In the genomic region with DNA sequence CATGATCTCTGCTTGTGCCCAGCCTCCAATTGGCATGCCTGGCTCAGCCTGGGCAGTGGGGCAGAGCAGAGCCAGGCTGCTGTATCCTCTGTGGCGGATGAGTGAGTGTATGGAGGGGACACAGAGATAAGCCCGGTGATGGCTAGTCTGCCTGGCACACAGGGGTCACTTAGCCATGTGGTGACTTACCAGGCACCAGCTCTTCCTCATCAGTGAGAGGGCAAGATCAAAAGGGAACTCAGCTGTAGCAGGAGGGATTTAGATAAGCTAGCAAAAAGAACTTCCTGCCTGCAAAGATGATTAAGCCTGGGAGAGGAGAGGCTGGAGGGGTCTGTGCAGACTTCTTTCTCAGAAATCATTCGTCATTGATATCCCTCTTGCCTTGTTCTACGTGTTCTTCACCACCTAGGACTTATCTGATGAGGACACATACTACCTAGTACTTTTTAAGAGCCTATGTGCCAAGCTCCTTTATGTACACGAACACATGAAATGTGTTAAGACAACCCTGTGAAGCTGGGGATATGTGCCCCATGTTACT, we compare ENCODE assay signal across 8 cellular contexts. TPM values are rescaled to one million over a fixed set of nuclear protein-coding genes. Genes with fewer than 3 reads are reported as not detected.
DNase-seq lines count a peak whose midpoint lies in the region; ATAC-seq and TF ChIP-seq lines count a peak whose summit lies in the region.

No MANE protein-coding gene starts in this region.

- no peaks in the 10 kb centered on the region for H3K9me3 ChIP-seq in tibial nerve
- H3K9me3 ChIP-seq in vagina, result no peaks in the 10 kb centered on the region

- H3K36me3 ChIP-seq in tibial nerve, result no peaks in the 10 kb centered on the region
- H3K36me3 ChIP-seq in vagina, result no peaks in the 10 kb centered on the region

- H3K27me3 Mint-ChIP-seq in activated CD4-positive, alpha-beta T cell treated with anti-CD3 and anti-CD28 coated beads, Interleukin-2, amount 10 ng/mL, durations not matched to agents 7 days and 5 days, result no peaks in the 10 kb centered on the region
- no peaks in the 10 kb centered on the region for H3K27me3 Mint-ChIP-seq in effector memory CD8-positive, alpha-beta T cell

- TF ChIP-seq CTCF in tibial nerve (IDR thresholded peaks at IDR 0.05), result no peak
- TF ChIP-seq CTCF in vagina (IDR thresholded peaks at IDR 0.05), result no peak

- peak; percentile 26 for DNase-seq in activated CD4-positive, alpha-beta T cell treated with anti-CD3 and anti-CD28 coated beads, Interleukin-2, amount 10 ng/mL, durations not matched to agents 7 days and 5 days
- DNase-seq in activated CD4-positive, alpha-beta T cell treated with anti-CD3 and anti-CD28 coated beads, Interleukin-2, amount 50 U/mL, for 4 hours, result no peak
- DNase-seq in SW480 (ENCODE audit: low spot score) (peak; percentile 29), tibial nerve (ENCODE audit: low spot score in 2 of 2) (no peak), vagina (ENCODE audit: extremely low spot score in 2 of 2) (no peak)
- DNase-seq in effector memory CD8-positive, alpha-beta T cell, result no peak
- DNase-seq in stimulated activated CD8-positive, alpha-beta memory T cell treated with anti-CD3 and anti-CD28 coated beads, Interleukin-4, amount 100 ng/mL, for 48 hours, result peak; percentile 33

- H3K4me1 ChIP-seq in tibial nerve, result peaks cover 0 to 50% (median 27%) of the 10 kb centered on the region in 4 donors
- H3K4me1 ChIP-seq in vagina, result peaks cover 32% of the 10 kb centered on the region

- H3K4me1 Mint-ChIP-seq in activated CD4-positive, alpha-beta T cell treated with anti-CD3 and anti-CD28 coated beads, Interleukin-2, amount 10 ng/mL, durations not matched to agents 7 days and 5 days, result peaks cover 91% of the 10 kb centered on the region
- peaks cover 75 to 88% of the 10 kb centered on the region in 2 donors for H3K4me1 Mint-ChIP-seq in effector memory CD8-positive, alpha-beta T cell (ENCODE audit: low read depth in 2 of 2)

- WGBS in tibial nerve, 2 donors, result 77% methylated on average over 5 of the region's 5 CpGs

- intact Hi-C loops in vagina (cut with DNase I), result no loop called here

- H3K27ac Mint-ChIP-seq in activated CD4-positive, alpha-beta T cell treated with anti-CD3 and anti-CD28 coated beads, Interleukin-2, amount 10 ng/mL, durations not matched to agents 7 days and 5 days, result peak overlapping the region; percentile 99
- peak overlapping the region; percentile 97 to 98 for H3K27ac Mint-ChIP-seq in effector memory CD8-positive, alpha-beta T cell

- POLR2A ChIA-PET in activated CD4-positive, alpha-beta T cell treated with anti-CD3 and anti-CD28 coated beads, Interleukin-2, amount 10 ng/mL, durations not matched to agents 7 days and 5 days (lab: Charles Lee), result no interaction called here

- no peaks in the 10 kb centered on the region for H3K9me3 Mint-ChIP-seq in activated CD4-positive, alpha-beta T cell treated with anti-CD3 and anti-CD28 coated beads, Interleukin-2, amount 10 ng/mL, durations not matched to agents 7 days and 5 days
- no peaks in the 10 kb centered on the region for H3K9me3 Mint-ChIP-seq in effector memory CD8-positive, alpha-beta T cell

- TF ChIP-seq EP300 in tibial nerve (IDR thresholded peaks at IDR 0.05), result no peak

- peaks cover 36% of the 10 kb centered on the region for H3K36me3 Mint-ChIP-seq in activated CD4-positive, alpha-beta T cell treated with anti-CD3 and anti-CD28 coated beads, Interleukin-2, amount 10 ng/mL, durations not matched to agents 7 days and 5 days (ENCODE audit: low read depth)
- peaks cover 16% of the 10 kb centered on the region for H3K36me3 Mint-ChIP-seq in effector memory CD8-positive, alpha-beta T cell (ENCODE audit: insufficient read depth)

- CTCF ChIA-PET in activated CD4-positive, alpha-beta T cell treated with anti-CD3 and anti-CD28 coated beads, Interleukin-2, amount 10 ng/mL, durations not matched to agents 7 days and 5 days (lab: Charles Lee), result interaction anchor here (0.6 to 13.3 kb wide), 10 partner anchors 10 to 102 kb away, joined by 3 to 152 read pairs (median 4); partner anchors contain the start of gene KIF21B

- H3K27me3 ChIP-seq in tibial nerve, result no peaks in the 10 kb centered on the region
- H3K27me3 ChIP-seq in vagina, result no peaks in the 10 kb centered on the region

- peak overlapping the region; percentile 42 for H3K4me3 Mint-ChIP-seq in activated CD4-positive, alpha-beta T cell treated with anti-CD3 and anti-CD28 coated beads, Interleukin-2, amount 10 ng/mL, durations not matched to agents 7 days and 5 days
- H3K4me3 Mint-ChIP-seq in effector memory CD8-positive, alpha-beta T cell, result peak overlapping the region; percentile 34 to 52

- no peak for TF ChIP-seq POLR2A in tibial nerve (IDR thresholded peaks at IDR 0.05)
- no peak for TF ChIP-seq POLR2A in vagina (IDR thresholded peaks at IDR 0.05)

- no peak overlapping the region for H3K4me3 ChIP-seq in tibial nerve
- H3K4me3 ChIP-seq in vagina, result no peak overlapping the region

- ATAC-seq in effector memory CD8-positive, alpha-beta T cell (replicated peaks), result no peak
- no peak for ATAC-seq in HG03342 (IDR thresholded peaks at IDR 0.05; ENCODE audit: unreplicated experiment)

- H3K27ac ChIP-seq in tibial nerve (no peak overlapping the region), vagina (no peak overlapping the region)

RNA-seq across cellular contexts. Expression of gene KIF21B, which starts 7.9 kb away (rescaled TPM):
- 100 to 1,000 TPM; 104 to 107 TPM for total RNA-seq in activated CD4-positive, alpha-beta T cell treated with anti-CD3 and anti-CD28 coated beads, Interleukin-2, amount 10 ng/mL, durations not matched to agents 7 days and 5 days
- total RNA-seq in tibial nerve, result 1 to 10 TPM in 3 of 4 donors, under 1 TPM in 1; 0.84 to 3.3 (median 2.6) TPM
- 4.7 TPM for total RNA-seq in vagina

Comparison
In these comparisons a context has a peak if more than half of its experiments do, and no peak if none do; other contexts are left out.
1. DNase-seq: peak in activated CD4-positive, alpha-beta T cell treated with anti-CD3 and anti-CD28 coated beads, Interleukin-2, amount 10 ng/mL, durations not matched to agents 7 days and 5 days (single experiment), SW480 (single experiment) and stimulated activated CD8-positive, alpha-beta memory T cell treated with anti-CD3 and anti-CD28 coated beads, Interleukin-4, amount 100 ng/mL, for 48 hours (single experiment); none in activated CD4-positive, alpha-beta T cell treated with anti-CD3 and anti-CD28 coated beads, Interleukin-2, amount 50 U/mL, for 4 hours (0 of 2), effector memory CD8-positive, alpha-beta T cell (0 of 3), tibial nerve (0 of 2) and vagina (0 of 2).
2. RNA of gene KIF21B, which starts 7.9 kb away (total RNA-seq): 104 to 107 TPM in activated CD4-positive, alpha-beta T cell treated with anti-CD3 and anti-CD28 coated beads, Interleukin-2, amount 10 ng/mL, durations not matched to agents 7 days and 5 days; 4.7 TPM in vagina (single experiment) and 0.84 to 3.3 TPM in tibial nerve; every median in the first group is over 10 times any median in the second.